In the genomic region with DNA sequence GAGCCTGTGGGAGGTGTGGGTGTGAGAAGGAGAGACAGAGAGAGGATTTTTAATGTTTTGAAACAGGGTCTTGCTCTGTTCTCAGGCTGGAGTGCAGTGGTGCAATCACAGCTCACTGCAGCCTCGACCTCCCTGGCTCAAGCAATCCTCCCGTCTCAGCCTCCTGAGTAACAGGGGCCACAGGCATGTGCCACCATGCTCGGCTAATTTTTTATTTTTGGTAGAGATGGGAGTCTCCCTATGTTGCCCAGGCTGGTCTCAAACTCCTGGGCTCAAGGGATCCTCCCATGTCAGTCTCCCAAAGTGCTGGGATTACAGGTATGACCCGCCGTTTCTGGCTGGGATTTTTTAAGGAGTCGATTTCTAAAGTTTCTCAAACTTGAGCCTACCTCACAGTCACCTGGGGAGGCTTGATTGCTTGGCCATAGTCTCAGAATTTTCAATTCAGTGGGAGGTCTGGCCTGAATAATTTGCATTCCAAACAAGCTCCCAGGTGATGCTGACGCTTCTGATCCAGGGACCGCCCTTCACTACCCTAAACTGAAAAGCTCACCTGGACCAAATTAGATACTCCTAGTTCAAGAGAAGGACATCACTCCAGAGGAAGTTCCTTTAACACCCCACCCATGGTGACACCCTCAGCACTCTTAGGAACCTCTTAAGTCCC, we compare ENCODE assay signal across 8 cellular contexts.
DNase-seq lines count a peak whose midpoint lies in the region; ATAC-seq, FAIRE-seq and TF ChIP-seq lines count a peak whose summit lies in the region.

No MANE protein-coding gene starts in this region.

- no peaks in the 10 kb centered on the region for H3K27me3 ChIP-seq in CD4-positive, alpha-beta T cell (ENCODE audit: control insufficient read depth, insufficient read depth, low read length)
- no peaks in the 10 kb centered on the region for H3K27me3 ChIP-seq in neural progenitor cell

- no peaks in the 10 kb centered on the region for H3K9me3 Mint-ChIP-seq in CD4-positive, alpha-beta T cell
- H3K9me3 Mint-ChIP-seq in effector memory CD8-positive, alpha-beta T cell, result no peaks in the 10 kb centered on the region
- peaks cover 6% of the 10 kb centered on the region for H3K9me3 Mint-ChIP-seq in neural progenitor cell

- FAIRE-seq in GM12892 (lab: Jason Lieb, UNC), result no peak

- ATAC-seq in CD4-positive, alpha-beta T cell (ENCODE audit: poor library complexity), result no peak
- ATAC-seq in effector memory CD8-positive, alpha-beta T cell (replicated peaks), result no peak
- ATAC-seq in HG03045 (IDR thresholded peaks at IDR 0.05; ENCODE audit: unreplicated experiment) (no peak), HG02973 (IDR thresholded peaks at IDR 0.05; ENCODE audit: unreplicated experiment) (no peak)

- H3K27me3 Mint-ChIP-seq in CD4-positive, alpha-beta T cell, result no peaks in the 10 kb centered on the region
- no peaks in the 10 kb centered on the region for H3K27me3 Mint-ChIP-seq in effector memory CD8-positive, alpha-beta T cell
- H3K27me3 Mint-ChIP-seq in neural progenitor cell (ENCODE audit: insufficient read depth, low read depth), result no peaks in the 10 kb centered on the region

- H3K27ac Mint-ChIP-seq in CD4-positive, alpha-beta T cell, result peak overlapping the region; percentile 11
- H3K27ac Mint-ChIP-seq in effector memory CD8-positive, alpha-beta T cell, result peak overlapping the region; percentile 73 to 92
- H3K27ac Mint-ChIP-seq in neural progenitor cell, result peak overlapping the region; percentile 11

- no peaks in the 10 kb centered on the region for H3K36me3 ChIP-seq in neural progenitor cell

- H3K36me3 Mint-ChIP-seq in CD4-positive, alpha-beta T cell (ENCODE audit: low read depth), result no peaks in the 10 kb centered on the region
- no peaks in the 10 kb centered on the region for H3K36me3 Mint-ChIP-seq in effector memory CD8-positive, alpha-beta T cell (ENCODE audit: insufficient read depth)
- H3K36me3 Mint-ChIP-seq in neural progenitor cell, result no peaks in the 10 kb centered on the region

- H3K4me1 ChIP-seq in neural progenitor cell, result peaks cover 7% of the 10 kb centered on the region

- no peak overlapping the region for H3K9ac ChIP-seq in neural progenitor cell

- POLR2A ChIA-PET in CD4-positive, alpha-beta T cell (lab: Charles Lee), result interaction anchor here (0.7 to 1.8 kb wide), 9 partner anchors 28 to 211 kb away, joined by 3 to 6 read pairs (median 5); a partner anchor contains a TSS

- peak overlapping the region; percentile 30 for H3K4me3 ChIP-seq in neural progenitor cell

- CTCF ChIA-PET in CD4-positive, alpha-beta T cell (lab: Charles Lee), result interaction anchor here (0.6 to 1.7 kb wide), 30 partner anchors 10 to 655 kb away, joined by 3 to 28 read pairs (median 3); no protein-coding TSS in a partner anchor

- H2AFZ ChIP-seq in neural progenitor cell (replicated peaks), result peak overlapping the region; percentile 100

- H3K79me2 ChIP-seq in neural progenitor cell (ENCODE audit: low read depth), result no peaks in the 10 kb centered on the region

- peaks cover 13% of the 10 kb centered on the region for H3K4me1 Mint-ChIP-seq in CD4-positive, alpha-beta T cell (ENCODE audit: low read depth)
- H3K4me1 Mint-ChIP-seq in effector memory CD8-positive, alpha-beta T cell (ENCODE audit: low read depth in 2 of 2), result peaks cover 9 to 10% of the 10 kb centered on the region in 2 donors
- H3K4me1 Mint-ChIP-seq in neural progenitor cell, result peaks cover 13% of the 10 kb centered on the region

- no peak for DNase-seq in CD4-positive, alpha-beta T cell
- peak; percentile 52 for DNase-seq in NCI-H526 treated with DMSO at 0.1 percent for 48 hours (lab: John Stamatoyannopoulos, UW)
- no peak for DNase-seq in effector memory CD8-positive, alpha-beta T cell
- DNase-seq in neural progenitor cell (ENCODE audit: low spot score), result no peak
- no peak for DNase-seq in GM12892 (ENCODE audit: insufficient read length)
- no peak for DNase-seq in NCI-H748 (lab: John Stamatoyannopoulos, UW; ENCODE audit: unreplicated experiment)

- no peaks in the 10 kb centered on the region for H3K9me3 ChIP-seq in CD4-positive, alpha-beta T cell (ENCODE audit: control insufficient read depth, low read length)
- H3K9me3 ChIP-seq in neural progenitor cell (ENCODE audit: low read depth), result no peaks in the 10 kb centered on the region

- H4K20me1 ChIP-seq in neural progenitor cell (ENCODE audit: low read depth), result no peaks in the 10 kb centered on the region

- no peak for TF ChIP-seq POLR2A in GM12892 (IDR thresholded peaks at IDR 0.05; ENCODE audit: low read depth, low read length)

- H3K4me2 ChIP-seq in neural progenitor cell, result peak overlapping the region; percentile 68

- intact Hi-C loops in CD4-positive, alpha-beta T cell (cut with DNase I, micrococcal nuclease), result loop anchor here (5.0 kb wide), 1 partner anchor 269 kb away; no protein-coding TSS in a partner anchor

- H3K27ac ChIP-seq in CD4-positive, alpha-beta T cell (ENCODE audit: low read depth, low read length), result no peak overlapping the region
- no peak overlapping the region for H3K27ac ChIP-seq in neural progenitor cell

- TF ChIP-seq CTCF in CD4-positive, alpha-beta T cell (IDR thresholded peaks at IDR 0.05), result no peak
- TF ChIP-seq CTCF in neural progenitor cell (IDR thresholded peaks at IDR 0.05), result no peak

- H3K4me3 Mint-ChIP-seq in CD4-positive, alpha-beta T cell, result peak overlapping the region; percentile 71
- H3K4me3 Mint-ChIP-seq in effector memory CD8-positive, alpha-beta T cell, result peak overlapping the region; percentile 87 to 90
- peak overlapping the region; percentile 69 for H3K4me3 Mint-ChIP-seq in neural progenitor cell

- no peaks in the 10 kb centered on the region for H3F3A ChIP-seq in neural progenitor cell (ENCODE audit: low read depth)

Comparison
In these comparisons a context has a peak if more than half of its experiments do, and no peak if none do; other contexts are left out.
1. H3K27ac Mint-ChIP-seq: peak in every context shown above with its lines; median percentile 82 in effector memory CD8-positive, alpha-beta T cell; 11 in CD4-positive, alpha-beta T cell; 11 in neural progenitor cell.